In genomic region chr10:17394854-17395253, GRCh38 we compare ENCODE assay signal across 25 cellular contexts. TPM values are rescaled to one million over a fixed set of nuclear protein-coding genes. Genes with fewer than 3 reads are reported as not detected.
A peak's percentile ranks its signal among the peaks of the same experiment; 100 is the strongest.
DNase-seq lines count a peak whose midpoint lies in the region; ATAC-seq lines count a peak whose summit lies in the region.
"Had no signal": no experiment of that assay in that cellular context is flagged by ENCODE, and none has a peak within 500 bp of the region (broad histone marks: within the 10 kb centered on the region; RNA-seq: fewer than 3 reads in every experiment).

No MANE protein-coding gene starts in this region.

- H3K9me3 ChIP-seq in CD4-positive, CD25-positive, alpha-beta regulatory T cell (ENCODE audit: control insufficient read depth in 2 of 2, low read length in 2 of 2), result no peaks in the 10 kb centered on the region
- H3K9me3 ChIP-seq: A549, prostate gland, sigmoid colon had no signal

- no peak overlapping the region for H3K4me3 ChIP-seq in CD4-positive, CD25-positive, alpha-beta regulatory T cell (ENCODE audit: low read depth, low read length)
- H3K4me3 ChIP-seq: A549, prostate gland, sigmoid colon had no signal

- no peaks in the 10 kb centered on the region for H3K27me3 ChIP-seq in CD4-positive, CD25-positive, alpha-beta regulatory T cell (ENCODE audit: control insufficient read depth, insufficient read depth, low read length)
- H3K27me3 ChIP-seq: sigmoid colon had no signal

- peak; percentile 27 for DNase-seq in activated CD4-positive, alpha-beta T cell treated with anti-CD3 and anti-CD28 coated beads for 48 hours
- DNase-seq in activated CD4-positive, alpha-beta T cell treated with anti-CD3 and anti-CD28 coated beads for 1 hour, result no peak
- DNase-seq in CD4-positive, CD25-positive, alpha-beta regulatory T cell, result no peak
- DNase-seq in activated naive CD8-positive, alpha-beta T cell treated with anti-CD3 and anti-CD28 coated beads, Interleukin-2, amount 50 U/mL, for 24 hours, result peak; percentile 14
- peak in 2 of 3 experiments; percentile 6 to 16 for DNase-seq in stimulated activated CD4-positive, alpha-beta T cell treated with anti-CD3 and anti-CD28 coated beads, TNF-alpha, amount 100 ng/mL, for 24 hours (ENCODE audit: low read depth in 3 of 3)
- no peak for DNase-seq in hippocampal formation (lab: John Stamatoyannopoulos, UW)
- DNase-seq: AML-193; aorta; CD8-positive, alpha-beta T cell; effector CD4-positive, alpha-beta T cell; islet precursor cell; left ventricle myocardium superior; NCI-H146; NCI-H2107; NCI-H446; NCI-H774; sigmoid colon; T-helper 1 cell had no signal

- no peaks in the 10 kb centered on the region for H3K4me1 ChIP-seq in CD4-positive, CD25-positive, alpha-beta regulatory T cell (ENCODE audit: control insufficient read depth, insufficient read depth, low read length, poor library complexity, severe bottlenecking)
- H3K4me1 ChIP-seq: A549, prostate gland, sigmoid colon had no signal

- peak overlapping the region in 2 of 3 donors; percentile 9 to 11 for H3K27ac Mint-ChIP-seq in CD4-positive, CD25-positive, alpha-beta regulatory T cell
- H3K27ac Mint-ChIP-seq in activated naive CD8-positive, alpha-beta T cell treated with anti-CD3 and anti-CD28 coated beads, Interleukin-2, amount 50 U/mL, for 24 hours, result no peak overlapping the region
- H3K27ac Mint-ChIP-seq: CD8-positive, alpha-beta T cell; stimulated activated naive CD8-positive, alpha-beta T cell treated with anti-CD3 and anti-CD28 coated beads, Interleukin-15, Interleukin-2, amounts not matched to agents 100 ng/mL and 50 ng/mL, for 24 hours had no signal

- H3K4me3 Mint-ChIP-seq in CD4-positive, CD25-positive, alpha-beta regulatory T cell, result no peak overlapping the region
- H3K4me3 Mint-ChIP-seq in activated naive CD8-positive, alpha-beta T cell treated with anti-CD3 and anti-CD28 coated beads, Interleukin-2, amount 50 U/mL, for 24 hours, result no peak overlapping the region
- H3K4me3 Mint-ChIP-seq: CD8-positive, alpha-beta T cell; stimulated activated naive CD8-positive, alpha-beta T cell treated with anti-CD3 and anti-CD28 coated beads, Interleukin-15, Interleukin-2, amounts not matched to agents 100 ng/mL and 50 ng/mL, for 24 hours had no signal

- no peaks in the 10 kb centered on the region for H3K27me3 Mint-ChIP-seq in CD4-positive, CD25-positive, alpha-beta regulatory T cell
- H3K27me3 Mint-ChIP-seq in activated naive CD8-positive, alpha-beta T cell treated with anti-CD3 and anti-CD28 coated beads, Interleukin-2, amount 50 U/mL, for 24 hours, result peaks cover 14% of the 10 kb centered on the region

- peaks cover 0 to 15% (median 10%) of the 10 kb centered on the region in 4 donors for H3K4me1 Mint-ChIP-seq in CD4-positive, CD25-positive, alpha-beta regulatory T cell
- H3K4me1 Mint-ChIP-seq in activated naive CD8-positive, alpha-beta T cell treated with anti-CD3 and anti-CD28 coated beads, Interleukin-2, amount 50 U/mL, for 24 hours, result peaks cover 10% of the 10 kb centered on the region

- H3K36me3 Mint-ChIP-seq in CD4-positive, CD25-positive, alpha-beta regulatory T cell, result peaks cover 13% of the 10 kb centered on the region
- no peaks in the 10 kb centered on the region for H3K36me3 Mint-ChIP-seq in activated naive CD8-positive, alpha-beta T cell treated with anti-CD3 and anti-CD28 coated beads, Interleukin-2, amount 50 U/mL, for 24 hours (ENCODE audit: low read depth)
- H3K36me3 Mint-ChIP-seq: CD8-positive, alpha-beta T cell had no signal

- no peak overlapping the region for H3K27ac ChIP-seq in CD4-positive, CD25-positive, alpha-beta regulatory T cell (ENCODE audit: insufficient read depth, low read length, poor library complexity, severe bottlenecking)
- H3K27ac ChIP-seq: A549, HL-60, prostate gland, sigmoid colon had no signal

- no peaks in the 10 kb centered on the region for H3K36me3 ChIP-seq in CD4-positive, CD25-positive, alpha-beta regulatory T cell (ENCODE audit: control insufficient read depth, insufficient read depth, low read length)
- H3K36me3 ChIP-seq: prostate gland, sigmoid colon had no signal

- no peaks in the 10 kb centered on the region for H3K9me3 Mint-ChIP-seq in CD4-positive, CD25-positive, alpha-beta regulatory T cell
- H3K9me3 Mint-ChIP-seq in activated naive CD8-positive, alpha-beta T cell treated with anti-CD3 and anti-CD28 coated beads, Interleukin-2, amount 50 U/mL, for 24 hours, result no peaks in the 10 kb centered on the region
- H3K9me3 Mint-ChIP-seq: CD8-positive, alpha-beta T cell; stimulated activated naive CD8-positive, alpha-beta T cell treated with anti-CD3 and anti-CD28 coated beads, Interleukin-15, Interleukin-2, amounts not matched to agents 100 ng/mL and 50 ng/mL, for 24 hours had no signal

- no peak for ATAC-seq in CD4-positive, CD25-positive, alpha-beta regulatory T cell (ENCODE audit: low read depth in 2 of 2)
- peak; percentile 91 for ATAC-seq in activated naive CD8-positive, alpha-beta T cell treated with anti-CD3 and anti-CD28 coated beads, Interleukin-2, amount 50 U/mL, for 24 hours
- no peak for ATAC-seq in GM19324 (IDR thresholded peaks at IDR 0.05; ENCODE audit: low FRiP score, unreplicated experiment)
- no peak for ATAC-seq in HG03039 (IDR thresholded peaks at IDR 0.05; ENCODE audit: unreplicated experiment)
- ATAC-seq: A549; CD8-positive, alpha-beta T cell; left ventricle myocardium superior had no signal

RNA-seq across cellular contexts. Expression of gene ST8SIA6, which starts 59.5 kb away (rescaled TPM):
- 10.8 TPM for total RNA-seq in CD4-positive, CD25-positive, alpha-beta regulatory T cell
- 1 to 10 TPM; 5.6 to 9.3 (median 8.2) TPM for polyA plus RNA-seq in CD4-positive, CD25-positive, alpha-beta regulatory T cell
- total RNA-seq: RPMI7951 had no signal

Comparison
In these comparisons a context has a peak if more than half of its experiments do, and no peak if none do; other contexts are left out.
1. DNase-seq: peak in activated CD4-positive, alpha-beta T cell treated with anti-CD3 and anti-CD28 coated beads for 48 hours (single experiment), activated naive CD8-positive, alpha-beta T cell treated with anti-CD3 and anti-CD28 coated beads, Interleukin-2, amount 50 U/mL, for 24 hours (single experiment) and stimulated activated CD4-positive, alpha-beta T cell treated with anti-CD3 and anti-CD28 coated beads, TNF-alpha, amount 100 ng/mL, for 24 hours (2 of 3); none in activated CD4-positive, alpha-beta T cell treated with anti-CD3 and anti-CD28 coated beads for 1 hour (single experiment), CD4-positive, CD25-positive, alpha-beta regulatory T cell (0 of 3) and hippocampal formation (0 of 2).